14 cellular contexts compared by ENCODE assay signal in the genomic region with DNA sequence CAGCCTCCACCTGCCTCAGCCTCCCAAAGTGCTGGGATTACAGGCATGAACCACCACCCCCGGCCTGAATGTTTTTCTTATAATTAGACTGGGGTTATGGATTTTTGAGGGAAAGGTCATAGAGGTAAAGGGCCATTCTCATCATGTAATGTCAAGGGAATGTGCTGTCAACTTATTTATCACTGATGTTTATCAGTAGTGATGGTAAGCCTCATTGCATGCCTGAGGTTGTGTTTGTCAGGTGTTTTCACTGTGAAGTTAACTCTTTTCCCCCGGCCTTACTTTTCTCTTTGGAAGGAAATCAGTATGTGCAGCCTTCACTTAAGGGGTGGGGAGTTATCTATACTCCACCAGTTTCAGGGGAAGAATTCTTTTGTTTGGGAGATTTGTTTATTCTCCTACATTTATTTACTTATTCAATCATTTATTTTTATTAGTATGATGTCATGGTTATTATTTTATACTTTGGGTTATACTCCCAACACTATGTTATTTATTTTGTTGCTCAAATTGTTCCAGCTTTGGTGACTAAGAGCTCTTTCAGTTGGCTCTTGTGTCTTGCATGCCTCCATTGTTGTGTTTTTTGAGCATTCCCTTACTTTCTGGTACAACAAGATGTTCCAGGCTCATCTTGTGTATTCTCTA. TPM values are rescaled to one million over a fixed set of nuclear protein-coding genes. Genes with fewer than 3 reads are reported as not detected.
DNase-seq lines count a peak whose midpoint lies in the region; ATAC-seq and TF ChIP-seq lines count a peak whose summit lies in the region.
"Had no signal": no experiment of that assay in that cellular context is flagged by ENCODE, and none has a peak within 500 bp of the region (broad histone marks: within the 10 kb centered on the region; RNA-seq: fewer than 3 reads in every experiment).

No MANE protein-coding gene starts in this region.

- no peaks in the 10 kb centered on the region for H3K36me3 ChIP-seq in ACC112 (ENCODE audit: insufficient read depth, low read length)
- H3K36me3 ChIP-seq in HCT116 (ENCODE audit: control insufficient read depth in 1 of 2, insufficient read depth in 2 of 2, low read length in 2 of 2), result no peaks in the 10 kb centered on the region
- H3K36me3 ChIP-seq: BE2C, HAP-1 had no signal

- no TSS peak for BruUV-seq in HCT116 (replicated peaks; lab: Mats Ljungman, UMichigan)

- intact Hi-C loops in HCT116 (cut with micrococcal nuclease), result loop anchor here (5.0 to 10.0 kb wide), 2 partner anchors 56 to 372 kb away; no protein-coding TSS in a partner anchor

- peak overlapping the region; percentile 33; the same call in 1 of the 2 replicates for H3K27ac ChIP-seq in ACC112 (ENCODE audit: low read depth, low read length)
- peak overlapping the region; percentile 54 for H3K27ac ChIP-seq in HCT116 (ENCODE audit: low read depth, low read length)

- RAD21 ChIA-PET in HCT116 (lab: Charles Lee; ENCODE audit: low non-redundant PET in 1 of 2, low total read pairs in 2 of 2, uncharacterized antibody in 2 of 2, unreplicated experiment in 2 of 2), result no interaction called here

- no peaks in the 10 kb centered on the region for H4K20me1 ChIP-seq in HCT116 (ENCODE audit: insufficient read depth)

- H3K27me3 Mint-ChIP-seq in activated naive CD8-positive, alpha-beta T cell treated with anti-CD3 and anti-CD28 coated beads for 36 hours, result no peaks in the 10 kb centered on the region
- H3K27me3 Mint-ChIP-seq in neural crest cell (ENCODE audit: low read depth), result no peaks in the 10 kb centered on the region

- H3K27me3 ChIP-seq in ACC112 (ENCODE audit: insufficient read depth, low read length), result no peaks in the 10 kb centered on the region
- no peaks in the 10 kb centered on the region for H3K27me3 ChIP-seq in HCT116 (ENCODE audit: insufficient read depth, low read length)
- H3K27me3 ChIP-seq: BE2C had no signal

- peaks cover 9% of the 10 kb centered on the region for H3K79me2 ChIP-seq in ACC112 (ENCODE audit: control insufficient read depth, insufficient read depth, low read length, unreplicated experiment)
- H3K79me2 ChIP-seq in HCT116 (ENCODE audit: insufficient read depth, low read length), result peaks cover 31% of the 10 kb centered on the region

- no peaks in the 10 kb centered on the region for H3K9me3 Mint-ChIP-seq in activated naive CD8-positive, alpha-beta T cell treated with anti-CD3 and anti-CD28 coated beads for 36 hours
- H3K9me3 Mint-ChIP-seq in neural crest cell, result no peaks in the 10 kb centered on the region

- TF ChIP-seq CTCF in HCT116 (IDR thresholded peaks at IDR 0.05 in 2 of 3, conservative IDR thresholded peaks at IDR 0.05 in 1 of 3; ENCODE audit: borderline replicate concordance in 1 of 3, insufficient read depth in 1 of 3, low read depth in 2 of 3, low read length in 2 of 3), result no peak
- TF ChIP-seq CTCF in neural crest cell (conservative IDR thresholded peaks at IDR 0.05), result no peak

- H3K4me1 ChIP-seq in ACC112 (ENCODE audit: control insufficient read depth, insufficient read depth, low read length, unreplicated experiment), result peaks cover 19% of the 10 kb centered on the region
- H3K4me1 ChIP-seq in HCT116 (ENCODE audit: control insufficient read depth in 1 of 2, insufficient read depth in 2 of 2, low read length in 2 of 2), result peaks cover 33 to 52% of the 10 kb centered on the region in 2 experiments
- H3K4me1 ChIP-seq: BE2C had no signal

- H3K4me3 ChIP-seq in ACC112 (ENCODE audit: low read depth, low read length) (no peak overlapping the region), HCT116 (replicated peaks in 1 of 2; ENCODE audit: low read depth in 1 of 2, low read length in 2 of 2) (no peak overlapping the region)
- H3K4me3 ChIP-seq: HAP-1 had no signal

- H3K9ac ChIP-seq in HCT116 (ENCODE audit: low read length), result peak overlapping the region; percentile 23

- H3K36me3 Mint-ChIP-seq in activated naive CD8-positive, alpha-beta T cell treated with anti-CD3 and anti-CD28 coated beads for 36 hours, result peaks cover 5% of the 10 kb centered on the region
- no peaks in the 10 kb centered on the region for H3K36me3 Mint-ChIP-seq in neural crest cell (ENCODE audit: low read depth)

- no peak for DNase-seq in HCT116 (ENCODE audit: low read depth, low spot score)
- DNase-seq in activated naive CD8-positive, alpha-beta T cell treated with anti-CD3 and anti-CD28 coated beads for 36 hours, result no peak
- DNase-seq in neural crest cell (ENCODE audit: low read depth, low spot score), result no peak
- DNase-seq in AG08396 (ENCODE audit: low spot score), result no peak
- DNase-seq: BE2C, Caco-2, NCI-H1092 treated with DMSO at 0.1 percent for 48 hours, NCI-H1694 treated with DMSO at 0.1 percent for 48 hours, NCI-H69, OCI-M1 had no signal

- H3K4me2 ChIP-seq in HCT116 (ENCODE audit: low read length), result peak overlapping the region; percentile 58

- no peaks in the 10 kb centered on the region for H3K9me3 ChIP-seq in HCT116 (ENCODE audit: control insufficient read depth in 1 of 2, insufficient read depth in 1 of 2, low read depth in 1 of 2, low read length in 2 of 2)
- H3K9me3 ChIP-seq: BE2C, Caco-2, HAP-1 had no signal

- no peaks in the 10 kb centered on the region for H3K9me2 ChIP-seq in HCT116 (ENCODE audit: insufficient read depth)

- no peak for TF ChIP-seq RAD21 in HCT116 (IDR thresholded peaks at IDR 0.05; ENCODE audit: low read depth)

- peak overlapping the region; percentile 25 for H3K27ac Mint-ChIP-seq in activated naive CD8-positive, alpha-beta T cell treated with anti-CD3 and anti-CD28 coated beads for 36 hours
- no peak overlapping the region for H3K27ac Mint-ChIP-seq in neural crest cell (ENCODE audit: unreplicated experiment)

- H2AFZ ChIP-seq in ACC112 (ENCODE audit: low read length, unreplicated experiment), result no peak overlapping the region
- no peak overlapping the region for H2AFZ ChIP-seq in HCT116 (ENCODE audit: low read depth, low read length, poor library complexity, severe bottlenecking)

- POLR2A ChIA-PET in HCT116 (lab: Charles Lee), result interaction anchor here (2.4 kb wide), 1 partner anchor 136 kb away, joined by 7 read pairs; the partner anchor contains the start of gene EEF1A1

- ATAC-seq in HCT116 (no peak), GM18520 (IDR thresholded peaks at IDR 0.05; ENCODE audit: unreplicated experiment) (no peak), HG03460 (IDR thresholded peaks at IDR 0.05; ENCODE audit: unreplicated experiment) (no peak)

- H3K4me3 Mint-ChIP-seq in activated naive CD8-positive, alpha-beta T cell treated with anti-CD3 and anti-CD28 coated beads for 36 hours, result no peak overlapping the region
- H3K4me3 Mint-ChIP-seq in neural crest cell, result peak overlapping the region; percentile 23

- TF ChIP-seq POLR2A in HCT116 (IDR thresholded peaks at IDR 0.05; ENCODE audit: borderline replicate concordance, extremely low read depth, insufficient read depth, insufficient read length), result no peak

- peaks cover 24% of the 10 kb centered on the region for H3K4me1 Mint-ChIP-seq in activated naive CD8-positive, alpha-beta T cell treated with anti-CD3 and anti-CD28 coated beads for 36 hours
- H3K4me1 Mint-ChIP-seq in neural crest cell, result peaks cover 25% of the 10 kb centered on the region

- CTCF ChIA-PET in HCT116 (lab: Charles Lee), result no interaction called here

TF ChIP-seq in HCT116, 20 proteins besides CTCF, POLR2A, EP300 and RAD21 (continues in another document):
- no peak for TF ChIP-seq REST (IDR thresholded peaks at IDR 0.05; ENCODE audit: low read depth)
- no peak for TF ChIP-seq ATF3 (IDR thresholded peaks at IDR 0.05)
- TF ChIP-seq, protein P1, sequence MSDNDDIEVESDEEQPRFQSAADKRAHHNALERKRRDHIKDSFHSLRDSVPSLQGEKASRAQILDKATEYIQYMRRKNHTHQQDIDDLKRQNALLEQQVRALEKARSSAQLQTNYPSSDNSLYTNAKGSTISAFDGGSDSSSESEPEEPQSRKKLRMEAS (IDR thresholded peaks at IDR 0.05), result no peak
- no peak for TF ChIP-seq JUND (IDR thresholded peaks at IDR 0.05)
- TF ChIP-seq ZFX (IDR thresholded peaks at IDR 0.05), result no peak
- no peak for TF ChIP-seq EZH2 (IDR thresholded peaks at IDR 0.05)
- TF ChIP-seq SP1 (IDR thresholded peaks at IDR 0.05; ENCODE audit: low read depth), result no peak
- no peak for TF ChIP-seq EZH2phosphoT487 (IDR thresholded peaks at IDR 0.05; ENCODE audit: borderline replicate concordance)
- TF ChIP-seq POLR2AphosphoS5 (IDR thresholded peaks at IDR 0.05; ENCODE audit: low read depth, low read length), result no peak

RNA-seq across cellular contexts. Expression of gene SLC17A5, which starts 2.8 kb away (rescaled TPM):
- 17.0 TPM for total RNA-seq in HCT116 (2021; ENCODE audit: unreplicated experiment)
- polyA plus RNA-seq in HCT116 (2012), result 8.7 and 9.6 TPM in 2 replicates
- 1 to 10 TPM; 3.1 to 4.1 TPM for total RNA-seq in activated naive CD8-positive, alpha-beta T cell treated with anti-CD3 and anti-CD28 coated beads for 36 hours
- total RNA-seq in neural crest cell, result 10.7 and 10.8 TPM in 2 replicates

RNA-seq across cellular contexts. Expression of gene CD109, which starts 39.4 kb away (rescaled TPM):
- total RNA-seq in HCT116 (2021; ENCODE audit: unreplicated experiment), result 42.1 TPM
- 7.5 and 10.2 TPM in 2 replicates for polyA plus RNA-seq in HCT116 (2012)
- total RNA-seq in activated naive CD8-positive, alpha-beta T cell treated with anti-CD3 and anti-CD28 coated beads for 36 hours, result 10 to 100 TPM; 12.2 to 12.4 TPM
- 0.73 and 0.84 TPM in 2 replicates for total RNA-seq in neural crest cell
